In the genomic region with DNA sequence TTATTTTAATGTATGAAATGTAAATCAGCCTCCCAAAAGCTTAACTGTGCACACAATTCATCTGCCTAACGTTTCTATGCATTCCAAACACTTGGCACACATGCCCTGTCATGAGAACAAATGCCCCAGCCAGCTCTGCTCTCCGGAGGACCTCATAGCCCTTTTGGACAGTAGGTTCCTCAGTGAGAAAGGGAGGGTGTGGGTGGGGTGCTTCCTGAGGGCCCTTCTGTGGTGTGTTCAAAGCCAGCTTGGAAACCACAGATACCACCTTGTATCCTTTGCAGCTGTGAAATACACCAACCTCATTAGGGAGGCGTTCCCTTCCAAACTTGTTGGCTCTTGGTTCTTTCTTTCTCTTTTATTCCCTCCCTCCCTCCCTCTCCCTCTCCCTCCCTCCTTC, we compare ENCODE assay signal across 13 cellular contexts.
DNase-seq lines count a peak whose midpoint lies in the region; ATAC-seq and TF ChIP-seq lines count a peak whose summit lies in the region.
"Had no signal": no experiment of that assay in that cellular context is flagged by ENCODE, and none has a peak within 500 bp of the region (broad histone marks: within the 10 kb centered on the region; RNA-seq: fewer than 3 reads in every experiment).

No MANE protein-coding gene starts in this region.

- H3F3A ChIP-seq in Loucy (ENCODE audit: low read depth): no peaks in the 10 kb centered on the region

- DNase-seq in activated naive CD4-positive, alpha-beta T cell treated with Interleukin-2 at 50 U/mL for 16 hours: peak; percentile 23
- DNase-seq in activated naive CD4-positive, alpha-beta T cell treated with anti-CD3 and anti-CD28 coated beads, Interleukin-2, amount 50 U/mL, for 16 hours: no peak
- DNase-seq in activated gamma-delta T cell treated with anti-CD3 and anti-CD28 coated beads, Interleukin-2, amount 50 U/mL, for 16 hours (ENCODE audit: low read depth): peak; percentile 15
- DNase-seq in stimulated activated naive B cell treated with anti-CD40 and anti-IgM and Interleukin-4, amounts not matched to agents 10 μg/mL and 1 μg/mL and 100 μg/mL, for 72 hours: no peak
- no peak for DNase-seq in G401 (ENCODE audit: low spot score)
- no peak for DNase-seq in uterus
- DNase-seq: brain microvascular endothelial cell, MG63, NCI-H774, thyroid gland had no signal

- H3K9me2 ChIP-seq in Loucy (replicated peaks; ENCODE audit: low read depth, low read length): no peaks in the 10 kb centered on the region

- peak overlapping the region; percentile 77 for H3K4me2 ChIP-seq in Loucy (ENCODE audit: low read depth, low read length, poor library complexity, severe bottlenecking)

- in situ Hi-C loops in G401 (cut with HindIII; ENCODE audit: low sequenced_read_pairs): no loop called here

- no peak for TF ChIP-seq POLR2A in uterus (IDR thresholded peaks at IDR 0.05)

- H3K4me1 Mint-ChIP-seq in stimulated activated naive B cell treated with anti-CD40 and anti-IgM and Interleukin-4, amounts not matched to agents 10 μg/mL and 1 μg/mL and 100 μg/mL, for 72 hours: peaks cover 9 to 12% of the 10 kb centered on the region in 2 donors

- peak; percentile 84 to 94 for ATAC-seq in stimulated activated naive B cell treated with anti-CD40 and anti-IgM and Interleukin-4, amounts not matched to agents 10 μg/mL and 1 μg/mL and 100 μg/mL, for 72 hours (replicated peaks)
- ATAC-seq in HG02642 (IDR thresholded peaks at IDR 0.05; ENCODE audit: poor library complexity, unreplicated experiment): no peak

- H3K27me3 ChIP-seq in Loucy (ENCODE audit: insufficient read depth, low read length, poor library complexity, severe bottlenecking): peaks cover 83% of the 10 kb centered on the region
- H3K27me3 ChIP-seq in uterus: no peaks in the 10 kb centered on the region
- H3K27me3 ChIP-seq: brain microvascular endothelial cell, thyroid gland had no signal

- intact Hi-C loops in uterus (cut with DNase I; ENCODE audit: low total_unique reads): no loop called here

- no peak for TF ChIP-seq CTCF in Loucy (conservative IDR thresholded peaks at IDR 0.05; ENCODE audit: low read length)
- no peak for TF ChIP-seq CTCF in uterus (IDR thresholded peaks at IDR 0.05)

- H3K27me3 Mint-ChIP-seq in stimulated activated naive B cell treated with anti-CD40 and anti-IgM and Interleukin-4, amounts not matched to agents 10 μg/mL and 1 μg/mL and 100 μg/mL, for 72 hours: peaks cover 52 to 68% of the 10 kb centered on the region in 2 donors

- H3K9me3 Mint-ChIP-seq in stimulated activated naive B cell treated with anti-CD40 and anti-IgM and Interleukin-4, amounts not matched to agents 10 μg/mL and 1 μg/mL and 100 μg/mL, for 72 hours: no peaks in the 10 kb centered on the region

- H4K20me1 ChIP-seq in Loucy (ENCODE audit: insufficient read depth, low read length, poor library complexity, severe bottlenecking): no peaks in the 10 kb centered on the region

- H3K9ac ChIP-seq in Loucy (ENCODE audit: low read depth, low read length, poor library complexity, severe bottlenecking): no peak overlapping the region

- H3K36me3 ChIP-seq in Loucy (ENCODE audit: insufficient read depth, low read length): no peaks in the 10 kb centered on the region
- no peaks in the 10 kb centered on the region for H3K36me3 ChIP-seq in uterus
- H3K36me3 ChIP-seq: brain microvascular endothelial cell, MG63, SJSA1 had no signal

- H3K27ac ChIP-seq in uterus: no peak overlapping the region
- H3K27ac ChIP-seq: brain microvascular endothelial cell, SJSA1, thyroid gland had no signal

- peaks cover 21% of the 10 kb centered on the region for H3K4me1 ChIP-seq in Loucy (ENCODE audit: insufficient read depth, low read length, poor library complexity, severe bottlenecking)
- H3K4me1 ChIP-seq in uterus: no peaks in the 10 kb centered on the region
- H3K4me1 ChIP-seq: SJSA1 had no signal

- no peaks in the 10 kb centered on the region for H3K9me3 ChIP-seq in Loucy (ENCODE audit: insufficient read depth, low read depth, low read length)
- H3K9me3 ChIP-seq in uterus: no peaks in the 10 kb centered on the region
- H3K9me3 ChIP-seq: MG63, SJSA1, thyroid gland had no signal

- H3K4me3 ChIP-seq in Loucy (ENCODE audit: low read length, poor library complexity, severe bottlenecking) (peak overlapping the region; percentile 60), uterus (no peak overlapping the region)
- H3K4me3 ChIP-seq: MG63, SJSA1, thyroid gland had no signal

- peak overlapping the region; percentile 10 for H3K27ac Mint-ChIP-seq in stimulated activated naive B cell treated with anti-CD40 and anti-IgM and Interleukin-4, amounts not matched to agents 10 μg/mL and 1 μg/mL and 100 μg/mL, for 72 hours

- H3K36me3 Mint-ChIP-seq in stimulated activated naive B cell treated with anti-CD40 and anti-IgM and Interleukin-4, amounts not matched to agents 10 μg/mL and 1 μg/mL and 100 μg/mL, for 72 hours: no peaks in the 10 kb centered on the region

- H3K79me2 ChIP-seq in Loucy (ENCODE audit: insufficient read depth, low read length): no peaks in the 10 kb centered on the region

- H2AFZ ChIP-seq in Loucy (ENCODE audit: low read length): no peak overlapping the region

- H3K4me3 Mint-ChIP-seq in stimulated activated naive B cell treated with anti-CD40 and anti-IgM and Interleukin-4, amounts not matched to agents 10 μg/mL and 1 μg/mL and 100 μg/mL, for 72 hours: no peak overlapping the region

Comparison
In these comparisons a context has a peak if more than half of its experiments do, and no peak if none do; other contexts are left out.
1. DNase-seq: peak in activated naive CD4-positive, alpha-beta T cell treated with Interleukin-2 at 50 U/mL for 16 hours (single experiment) and activated gamma-delta T cell treated with anti-CD3 and anti-CD28 coated beads, Interleukin-2, amount 50 U/mL, for 16 hours (single experiment); none in activated naive CD4-positive, alpha-beta T cell treated with anti-CD3 and anti-CD28 coated beads, Interleukin-2, amount 50 U/mL, for 16 hours (single experiment), stimulated activated naive B cell treated with anti-CD40 and anti-IgM and Interleukin-4, amounts not matched to agents 10 μg/mL and 1 μg/mL and 100 μg/mL, for 72 hours (single experiment), G401 (single experiment) and uterus (0 of 2).